In the genomic region with DNA sequence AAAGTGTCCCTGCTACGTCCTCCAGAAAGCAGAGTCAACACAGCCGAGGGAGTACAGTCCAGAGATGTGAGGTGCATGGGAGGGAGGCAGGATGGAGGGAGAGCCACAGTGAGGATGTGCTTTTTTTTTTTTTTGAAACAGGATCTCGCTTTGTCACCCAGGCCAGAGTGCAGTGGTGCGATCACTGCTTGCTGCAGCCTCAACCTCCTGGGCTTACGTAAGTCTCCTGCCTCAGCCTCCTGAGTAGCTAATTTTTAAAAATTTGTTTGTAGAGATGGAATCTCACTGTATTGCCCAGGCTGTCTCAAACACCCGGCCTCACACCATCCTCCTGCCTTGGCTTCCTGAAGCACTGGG, we compare ENCODE assay signal across 25 cellular contexts.
"Had no signal": no experiment of that assay in that cellular context is flagged by ENCODE, and none has a peak within 500 bp of the region (broad histone marks: within the 10 kb centered on the region; RNA-seq: fewer than 3 reads in every experiment).

No MANE protein-coding gene starts in this region.

- H3K36me3 Mint-ChIP-seq: activated naive CD8-positive, alpha-beta T cell; brain; naive B cell had no signal

- FAIRE-seq: pancreas had no signal

- ATAC-seq: activated CD4-positive, CD25-positive, alpha-beta regulatory T cell treated with anti-CD3 and anti-CD28 coated beads, Interleukin-2, amount 50 U/mL, for 24 hours; esophagus mucosa; heart right ventricle; pancreas had no signal

- H3K4me1 ChIP-seq: left ventricle myocardium inferior, pancreas, prostate gland, testis had no signal

- H3K27me3 Mint-ChIP-seq: brain had no signal

- H3K27me3 ChIP-seq: cardiac muscle cell, heart right ventricle, pancreas, right atrium auricular region, spleen, testis, transverse colon had no signal

- H3K4me3 ChIP-seq: cardiac muscle cell, heart right ventricle, left ventricle myocardium inferior, lung, pancreas, prostate gland, right atrium auricular region, spleen, testis, transverse colon had no signal

- H3K36me3 ChIP-seq: cardiac muscle cell, heart right ventricle, left ventricle myocardium inferior, pancreas, prostate gland, right atrium auricular region, spleen, transverse colon, WERI-Rb-1 had no signal

- H3K27ac Mint-ChIP-seq: activated naive CD8-positive, alpha-beta T cell; T-helper 1 cell treated with Interleukin-12 subunit alpha and Interleukin-12 subunit beta and Interleukin-4 antibody, amounts not matched to agents 30 μg/mL and 1 μg/mL, for 36 hours had no signal

- H3K9me3 Mint-ChIP-seq: naive B cell; T-helper 1 cell treated with Interleukin-12 subunit alpha and Interleukin-12 subunit beta and Interleukin-4 antibody, amounts not matched to agents 30 μg/mL and 1 μg/mL, for 36 hours had no signal

- H3K9me3 ChIP-seq: heart right ventricle, left ventricle myocardium inferior, pancreas, prostate gland, right atrium auricular region, spleen, testis, transverse colon had no signal

- H3K27ac ChIP-seq: cardiac muscle cell, heart right ventricle, left ventricle myocardium inferior, pancreas, prostate gland, right atrium auricular region, spleen, testis, transverse colon, WERI-Rb-1 had no signal

- DNase-seq: activated CD4-positive, alpha-beta T cell treated with anti-CD3 and anti-CD28 coated beads for 48 hours; activated CD4-positive, alpha-beta T cell treated with anti-CD3 and anti-CD28 coated beads, Interleukin-2, amount 50 U/mL, for 48 hours; activated CD8-positive, alpha-beta memory T cell treated with anti-CD3 and anti-CD28 coated beads for 24 hours; activated effector memory CD4-positive, alpha-beta T cell treated with Interleukin-2 at 50 U/mL for 16 hours; activated naive CD4-positive, alpha-beta T cell treated with Interleukin-2 at 50 U/mL for 16 hours; foreskin fibroblast; heart right ventricle; left ventricle myocardium inferior; naive B cell; pancreas; spleen; stimulated activated naive CD4-positive, alpha-beta T cell; T-helper 9 cell; testis; transverse colon; WERI-Rb-1 had no signal

- H3K4me3 Mint-ChIP-seq: activated naive CD8-positive, alpha-beta T cell; brain; T-helper 1 cell treated with Interleukin-12 subunit alpha and Interleukin-12 subunit beta and Interleukin-4 antibody, amounts not matched to agents 30 μg/mL and 1 μg/mL, for 36 hours had no signal
